Comparison of ENCODE assay signal across 1 cellular context in genomic region chr2:88608184-88608583, GRCh38.
TF ChIP-seq lines count a peak whose summit lies in the region.

No MANE protein-coding gene starts in this region.

TF ChIP-seq in GM12878, 131 proteins besides CTCF, POLR2A, EP300 and RAD21 (continued from another document):
- TF ChIP-seq NKRF (conservative IDR thresholded peaks at IDR 0.05), result no peak
- no peak for TF ChIP-seq BCL11A (IDR thresholded peaks at IDR 0.05; ENCODE audit: low read depth, low read length)
- no peak for TF ChIP-seq ATF7 (IDR thresholded peaks at IDR 0.05; ENCODE audit: low read depth)
- TF ChIP-seq E4F1 (IDR thresholded peaks at IDR 0.05; ENCODE audit: borderline replicate concordance, partially characterized antibody), result no peak
- TF ChIP-seq TARDBP (IDR thresholded peaks at IDR 0.05; ENCODE audit: borderline replicate concordance), result no peak
- TF ChIP-seq LARP7 (IDR thresholded peaks at IDR 0.05), result no peak
- TF ChIP-seq ZNF592 (IDR thresholded peaks at IDR 0.05), result 0 out of 2 replicates have a peak, but pooled peaks have one; percentile 11
- TF ChIP-seq PAX8 (IDR thresholded peaks at IDR 0.05), result no peak
- peak; percentile 35 to 81; a peak in 3 of 4 replicates for TF ChIP-seq BHLHE40 (IDR thresholded peaks at IDR 0.05; ENCODE audit: borderline replicate concordance in 1 of 2, low read depth in 2 of 2, low read length in 1 of 2)
- TF ChIP-seq ESRRA (IDR thresholded peaks at IDR 0.05; ENCODE audit: low read length), result no peak
- peak; percentile 92 for TF ChIP-seq ZNF687 (IDR thresholded peaks at IDR 0.05)
